Comparison of ENCODE assay signal across 1 cellular context in genomic region chr11:13215157-13215556, GRCh38.
TF ChIP-seq lines count a peak whose summit lies in the region.

No MANE protein-coding gene starts in this region.

TF ChIP-seq in endothelial cell of umbilical vein, 7 proteins besides CTCF, POLR2A, EP300 and RAD21 (continued from another document):
- TF ChIP-seq, protein P1, sequence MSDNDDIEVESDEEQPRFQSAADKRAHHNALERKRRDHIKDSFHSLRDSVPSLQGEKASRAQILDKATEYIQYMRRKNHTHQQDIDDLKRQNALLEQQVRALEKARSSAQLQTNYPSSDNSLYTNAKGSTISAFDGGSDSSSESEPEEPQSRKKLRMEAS (IDR thresholded peaks at IDR 0.05; ENCODE audit: insufficient read depth, insufficient read length) = no peak
